11 cellular contexts compared by ENCODE assay signal in the genomic region with DNA sequence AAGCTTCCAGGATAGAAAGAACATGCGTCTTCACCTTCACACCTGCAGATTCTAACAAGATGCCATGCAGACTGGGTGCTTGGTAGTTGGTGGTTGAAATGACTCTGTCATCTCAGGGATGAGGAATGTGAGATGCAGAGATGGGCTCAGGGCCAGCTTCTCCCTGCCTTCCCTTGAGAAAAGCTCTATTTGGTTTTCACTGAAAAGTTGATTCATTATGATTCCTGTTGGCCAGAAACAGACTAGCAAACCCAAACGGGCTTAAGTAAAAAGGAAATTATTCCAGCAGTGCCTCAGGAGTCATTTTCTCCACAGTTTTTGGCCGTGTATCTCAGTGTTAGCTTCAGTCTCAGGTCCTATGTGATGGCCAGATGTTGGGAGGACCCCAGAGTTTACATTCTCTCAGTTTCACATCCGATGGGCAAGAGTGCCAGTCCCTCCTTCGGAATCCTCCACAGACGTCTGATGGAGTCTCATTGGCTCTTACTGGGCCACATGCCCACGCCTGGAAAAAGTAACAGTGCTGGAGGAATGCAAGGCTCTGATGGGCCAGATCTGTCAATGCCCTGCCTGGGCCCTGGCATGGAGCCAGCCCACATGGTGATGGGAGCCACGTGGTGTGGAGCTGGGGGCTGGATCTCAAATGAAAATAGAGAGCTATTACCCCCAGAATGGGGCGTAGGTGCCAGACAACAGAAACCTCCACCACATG. TPM values are rescaled to one million over a fixed set of nuclear protein-coding genes. Genes with fewer than 3 reads are reported as not detected.
DNase-seq lines count a peak whose midpoint lies in the region; ATAC-seq, FAIRE-seq and TF ChIP-seq lines count a peak whose summit lies in the region.
"Had no signal": no experiment of that assay in that cellular context is flagged by ENCODE, and none has a peak within 500 bp of the region (broad histone marks: within the 10 kb centered on the region; RNA-seq: fewer than 3 reads in every experiment).

No MANE protein-coding gene starts in this region.

- whole genome bisulfite sequencing in GM23248 (ENCODE audit: low coverage in 1 of 2, low lambda C conversion rate in 2 of 2, missing lambda C conversion rate in 2 of 2), 2 experiments: 18 to 19% methylated on average over 9 of the region's 9 CpGs
- 31 to 45% (median 43%) methylated on average over 9 of the region's 9 CpGs for WGBS in psoas muscle, 3 donors

- H4K20me1 ChIP-seq in GM23248 (ENCODE audit: insufficient read depth): 0 out of 2 replicates have a peak, but pooled peaks cover 4% of the 10 kb centered on the region
- no peaks in the 10 kb centered on the region for H4K20me1 ChIP-seq in PC-9 (ENCODE audit: insufficient read depth)

- FAIRE-seq in D721Med (lab: Jason Lieb, UNC): no peak

- peak overlapping the region; percentile 75 for H3K27ac ChIP-seq in GM23248
- peak overlapping the region; percentile 74 for H3K27ac ChIP-seq in psoas muscle
- no peak overlapping the region for H3K27ac ChIP-seq in PC-9

- H3K9me2 ChIP-seq in GM23248 (ENCODE audit: insufficient read depth): no peaks in the 10 kb centered on the region
- H3K9me2 ChIP-seq in PC-9 (ENCODE audit: insufficient read depth): no peaks in the 10 kb centered on the region

- no peaks in the 10 kb centered on the region for H3K27me3 ChIP-seq in GM23248 (replicated peaks; ENCODE audit: insufficient read depth)
- no peaks in the 10 kb centered on the region for H3K27me3 ChIP-seq in psoas muscle (ENCODE audit: insufficient read depth in 3 of 3, low read length in 2 of 3)
- no peaks in the 10 kb centered on the region for H3K27me3 ChIP-seq in PC-9 (ENCODE audit: insufficient read depth, low read depth)

- intact Hi-C loops in psoas muscle (cut with DNase I): loop anchor here in 1 of 2 donors (10.0 kb wide), 2 partner anchors 442 to 622 kb away; a partner anchor contains a TSS
- intact Hi-C loops in PC-9 (cut with micrococcal nuclease; ENCODE audit: unreplicated experiment): no loop called here

- in situ Hi-C loops in GM23248 (cut with MboI): loop anchor here (10.0 to 25.0 kb wide), 2 partner anchors 455 to 632 kb away; no protein-coding TSS in a partner anchor

- TF ChIP-seq CTCF in fibroblast of mammary gland (conservative IDR thresholded peaks at IDR 0.05; ENCODE audit: control insufficient read depth, insufficient read depth, low read depth, low read length): no peak
- TF ChIP-seq CTCF in psoas muscle (IDR thresholded peaks at IDR 0.05): no peak
- TF ChIP-seq CTCF in PC-9 (conservative IDR thresholded peaks at IDR 0.05): no peak
- TF ChIP-seq CTCF in D721Med (IDR thresholded peaks at IDR 0.05; ENCODE audit: insufficient read depth, missing control alignments): no peak

- peak overlapping the region; percentile 48 for H3K9ac ChIP-seq in GM23248

- no TSS peak for BruUV-seq in PC-9 (replicated peaks; lab: Mats Ljungman, UMichigan)

- no peak overlapping the region for H3K4me3 ChIP-seq in GM23248
- H3K4me3 ChIP-seq in fibroblast of mammary gland (ENCODE audit: control insufficient read depth, low read depth, low read length): no peak overlapping the region
- no peak overlapping the region for H3K4me3 ChIP-seq in psoas muscle
- H3K4me3 ChIP-seq in PC-9: no peak overlapping the region

- H3K9me3 ChIP-seq in GM23248 (ENCODE audit: low read depth): no peaks in the 10 kb centered on the region
- no peaks in the 10 kb centered on the region for H3K9me3 ChIP-seq in psoas muscle
- H3K9me3 ChIP-seq in PC-9 (ENCODE audit: insufficient read depth, low read depth): no peaks in the 10 kb centered on the region

- H3K79me2 ChIP-seq in GM23248 (ENCODE audit: insufficient read depth) (peaks cover 29% of the 10 kb centered on the region), PC-9 (ENCODE audit: low read depth) (0 out of 2 replicates have a peak, but pooled peaks cover 3% of the 10 kb centered on the region)

- H3K36me3 ChIP-seq in GM23248 (ENCODE audit: low read depth): peaks cover 10% of the 10 kb centered on the region; the same call in 1 of the 2 replicates
- peaks cover 0 to 42% of the 10 kb centered on the region in 2 donors for H3K36me3 ChIP-seq in psoas muscle (ENCODE audit: insufficient read depth in 1 of 2, low read depth in 1 of 2)
- 0 out of 2 replicates have a peak, but pooled peaks cover 10% of the 10 kb centered on the region for H3K36me3 ChIP-seq in PC-9 (ENCODE audit: low read depth)

- H2AFZ ChIP-seq in GM23248 (no peak overlapping the region), PC-9 (no peak overlapping the region)

- DNase-seq in GM23248 (peak; percentile 73), T1000 (lab: John Stamatoyannopoulos, UW) (peak; percentile 10), fibroblast of mammary gland (ENCODE audit: low read depth) (peak; percentile 75), psoas muscle (peak in 1 of 2 donors; percentile 52), PC-9 (no peak), ureter (ENCODE audit: low spot score) (no peak), D721Med (ENCODE audit: insufficient read length, low spot score) (no peak)
- DNase-seq: activated gamma-delta T cell; SHP77; stimulated activated CD4-positive, alpha-beta T cell treated with anti-CD3 and anti-CD28 coated beads, Interleukin-12 subunit alpha, Interleukin-12 subunit beta, amount 100 ng/mL, for 4 hours had no signal

- H3F3A ChIP-seq in GM23248 (ENCODE audit: insufficient read depth) (peaks cover 44% of the 10 kb centered on the region), PC-9 (ENCODE audit: insufficient read depth, low read depth) (peaks cover 24% of the 10 kb centered on the region)

- POLR2A ChIA-PET in PC-9 (lab: Charles Lee; ENCODE audit: unreplicated experiment): no interaction called here

- H3K4me1 ChIP-seq in GM23248 (ENCODE audit: insufficient read depth): peaks cover 38% of the 10 kb centered on the region
- peaks cover 41% of the 10 kb centered on the region for H3K4me1 ChIP-seq in psoas muscle
- H3K4me1 ChIP-seq in PC-9 (replicated peaks; ENCODE audit: insufficient read depth): peaks cover 14% of the 10 kb centered on the region; the same call in 1 of the 2 replicates

- H3K4me2 ChIP-seq in GM23248 (ENCODE audit: unreplicated experiment): peak overlapping the region; percentile 53
- H3K4me2 ChIP-seq in PC-9: no peak overlapping the region

- CTCF ChIA-PET in PC-9 (lab: Charles Lee): no interaction called here

- ATAC-seq in psoas muscle (peak; percentile 11 to 34 (median 22)), HG02840 (IDR thresholded peaks at IDR 0.05; ENCODE audit: low FRiP score, unreplicated experiment) (no peak)

RNA-seq across cellular contexts. Expression of a gene that starts 22.3 kb away (rescaled TPM):
- total RNA-seq in GM23248 (2014; rRNA removed; shearing (Covaris generic)): 33.9 and 41.7 TPM in 2 replicates
- polyA plus RNA-seq in GM23248 (2016; fragmentation: Nextera tagmentation; extraction: Ambion mirVana) (30.6 and 33.6 TPM in 2 replicates), psoas muscle (10 to 100 TPM in 2 of 3 donors, 1 to 10 TPM in 1; 7.5 to 14.2 (median 13.3) TPM)
- total RNA-seq in psoas muscle (10 to 100 TPM; 13.1 to 18.1 (median 14.5) TPM), PC-9 (2021) (29.9 and 33.9 TPM in 2 replicates), ureter (62.5 TPM)

Comparison
In these comparisons a context has a peak if more than half of its experiments do, and no peak if none do; other contexts are left out.
1. DNase-seq: peak in GM23248 (single experiment), T1000 (single experiment) and fibroblast of mammary gland (single experiment); none in PC-9 (0 of 2), ureter (single experiment) and D721Med (single experiment).